ENCODE assay signal across 1 cellular context in genomic region chr11:64870893-64871849, GRCh38.
TF ChIP-seq lines count a peak whose summit lies in the region.

No MANE protein-coding gene starts in this region.

TF ChIP-seq in K562, 482 proteins besides CTCF, POLR2A, EP300 and RAD21:
- 0 out of 2 replicates have a peak, but pooled peaks have one; percentile 44 for TF ChIP-seq SMARCC2 (IDR thresholded peaks at IDR 0.05; ENCODE audit: low read depth)
- 0 out of 2 replicates have a peak, but pooled peaks have one; percentile 14 for TF ChIP-seq SMARCE1 (IDR thresholded peaks at IDR 0.05)
- TF ChIP-seq CREB5 (CRISPR knock-in tag; IDR thresholded peaks at IDR 0.05) = no peak
- TF ChIP-seq ATF1 (CRISPR knock-in tag; IDR thresholded peaks at IDR 0.05) = no peak
- TF ChIP-seq ATF1 (tag; IDR thresholded peaks at IDR 0.05) = no peak
- TF ChIP-seq CHD1 (IDR thresholded peaks at IDR 0.05; ENCODE audit: low read length) = no peak
- TF ChIP-seq AFF4 (CRISPR knock-in tag; IDR thresholded peaks at IDR 0.05) = no peak
- no peak for TF ChIP-seq ZBED1 (IDR thresholded peaks at IDR 0.05)
- TF ChIP-seq ZBTB7A (IDR thresholded peaks at IDR 0.05; ENCODE audit: borderline replicate concordance, control insufficient read depth, low read depth, low read length) = 0 out of 2 replicates have a peak, but pooled peaks have one; percentile 86
- TF ChIP-seq JUND (IDR thresholded peaks at IDR 0.05; ENCODE audit: borderline replicate concordance, low read depth, low read length) = no peak
- TF ChIP-seq JUND (tag; IDR thresholded peaks at IDR 0.05; ENCODE audit: borderline replicate concordance, low read depth, low read length) = no peak
- peak in 1 of 2 experiments; percentile 4; a peak in 1 of 4 replicates for TF ChIP-seq ZNF639 (CRISPR knock-in tag; conservative IDR thresholded peaks at IDR 0.05 in 1 of 2, IDR thresholded peaks at IDR 0.05 in 1 of 2)
- TF ChIP-seq ZKSCAN1 (IDR thresholded peaks at IDR 0.05; ENCODE audit: low read depth, low read length) = peak; percentile 73; the same call in 1 of the 2 replicates
- TF ChIP-seq MAFG (tag; conservative IDR thresholded peaks at IDR 0.05) = 0 out of 2 replicates have a peak, but pooled peaks have one; percentile 1
- TF ChIP-seq MYC (IDR thresholded peaks at IDR 0.05; ENCODE audit: low read depth, low read length) = no peak
- TF ChIP-seq MYC (CRISPR knock-in tag; IDR thresholded peaks at IDR 0.05; ENCODE audit: borderline replicate concordance, low read depth) = no peak
- TF ChIP-seq ETV6 (IDR thresholded peaks at IDR 0.05; ENCODE audit: borderline replicate concordance in 1 of 2, low read depth in 2 of 2, low read length in 1 of 2) = no peak
- no peak for TF ChIP-seq ETV6 (CRISPR knock-in tag; IDR thresholded peaks at IDR 0.05; ENCODE audit: borderline replicate concordance)
- TF ChIP-seq, protein P1, sequence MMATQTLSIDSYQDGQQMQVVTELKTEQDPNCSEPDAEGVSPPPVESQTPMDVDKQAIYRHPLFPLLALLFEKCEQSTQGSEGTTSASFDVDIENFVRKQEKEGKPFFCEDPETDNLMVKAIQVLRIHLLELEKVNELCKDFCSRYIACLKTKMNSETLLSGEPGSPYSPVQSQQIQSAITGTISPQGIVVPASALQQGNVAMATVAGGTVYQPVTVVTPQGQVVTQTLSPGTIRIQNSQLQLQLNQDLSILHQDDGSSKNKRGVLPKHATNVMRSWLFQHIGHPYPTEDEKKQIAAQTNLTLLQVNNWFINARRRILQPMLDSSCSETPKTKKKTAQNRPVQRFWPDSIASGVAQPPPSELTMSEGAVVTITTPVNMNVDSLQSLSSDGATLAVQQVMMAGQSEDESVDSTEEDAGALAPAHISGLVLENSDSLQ (IDR thresholded peaks at IDR 0.05) = peak; percentile 22
- no peak for TF ChIP-seq TEAD1 (CRISPR knock-in tag; IDR thresholded peaks at IDR 0.05)
- TF ChIP-seq TCF15 (CRISPR knock-in tag; IDR thresholded peaks at IDR 0.05) = no peak
